Comparison of ENCODE assay signal across 7 cellular contexts in the genomic region with DNA sequence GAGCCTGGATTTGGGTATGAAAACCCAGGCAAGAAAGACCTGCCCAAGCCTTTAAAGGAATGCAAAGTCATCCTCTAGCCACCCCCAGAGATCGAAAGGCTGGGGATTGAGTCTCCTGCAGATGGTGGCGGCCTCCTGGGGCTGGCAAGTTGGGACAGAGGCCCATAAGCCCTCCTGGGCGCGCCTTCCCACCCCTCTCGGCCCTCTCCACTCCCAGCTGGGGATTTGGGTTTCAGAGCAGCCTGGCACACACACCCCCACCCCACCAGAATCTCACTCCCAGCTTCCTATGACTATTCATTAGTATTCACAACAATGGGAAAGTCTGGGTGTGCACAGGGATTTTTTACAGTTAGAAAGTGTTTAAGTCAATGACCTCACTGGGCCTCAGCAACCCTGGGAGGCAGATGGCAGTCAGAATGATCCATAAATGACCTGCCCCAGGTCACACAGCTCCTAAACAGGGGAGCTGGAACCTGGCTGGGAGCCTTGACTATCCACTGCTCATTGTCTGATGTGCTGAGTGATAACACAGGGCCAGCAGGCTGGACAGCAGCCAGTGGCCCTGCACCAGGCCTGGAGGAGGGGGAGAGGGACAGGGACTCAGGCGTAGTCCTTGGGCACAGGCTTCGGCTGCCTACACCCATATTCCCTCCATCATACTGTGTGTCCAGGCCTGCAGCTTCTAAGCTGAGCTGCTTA. TPM values are rescaled to one million over a fixed set of nuclear protein-coding genes. Genes with fewer than 3 reads are reported as not detected.
DNase-seq lines count a peak whose midpoint lies in the region; ATAC-seq and TF ChIP-seq lines count a peak whose summit lies in the region.
"Had no signal": no experiment of that assay in that cellular context is flagged by ENCODE, and none has a peak within 500 bp of the region (broad histone marks: within the 10 kb centered on the region; RNA-seq: fewer than 3 reads in every experiment).

No MANE protein-coding gene starts in this region.

- intact Hi-C loops in stomach (cut with DNase I; ENCODE audit: low total_unique reads) (no loop called here), mucosa of descending colon (cut with DNase I, micrococcal nuclease) (no loop called here)

- no peak for TF ChIP-seq CTCF in stomach (IDR thresholded peaks at IDR 0.05)
- no peak for TF ChIP-seq CTCF in mucosa of descending colon (IDR thresholded peaks at IDR 0.05)

- no peak for TF ChIP-seq EP300 in stomach (IDR thresholded peaks at IDR 0.05)

- no peak for TF ChIP-seq POLR2A in stomach (IDR thresholded peaks at IDR 0.05)

- no peak for ATAC-seq in mucosa of descending colon

- no peaks in the 10 kb centered on the region for H3K27me3 ChIP-seq in stomach
- H3K27me3 ChIP-seq: ovary had no signal

- H3K4me1 ChIP-seq in stomach (peaks cover 64 to 81% (median 76%) of the 10 kb centered on the region in 4 donors), mucosa of descending colon (ENCODE audit: low read depth) (peaks cover 72% of the 10 kb centered on the region)

- H3K9me3 ChIP-seq in stomach, result no peaks in the 10 kb centered on the region
- no peaks in the 10 kb centered on the region for H3K9me3 ChIP-seq in mucosa of descending colon
- H3K9me3 ChIP-seq: ovary had no signal

- H3K36me3 ChIP-seq in stomach, result peaks cover 0 to 18% (median 15%) of the 10 kb centered on the region in 4 donors
- H3K36me3 ChIP-seq in mucosa of descending colon (ENCODE audit: low read depth), result no peaks in the 10 kb centered on the region
- H3K36me3 ChIP-seq: ovary had no signal

- DNase-seq in NCI-H2107 treated with DMSO at 0.1 percent for 48 hours (lab: John Stamatoyannopoulos, UW; ENCODE audit: unreplicated experiment) (peak; percentile 27), NCI-H2107 (lab: John Stamatoyannopoulos, UW) (no peak), epithelial cell of prostate (ENCODE audit: low read depth, low spot score) (no peak), stomach (no peak), NCI-H2081 treated with DMSO at 0.1 percent for 48 hours (lab: John Stamatoyannopoulos, UW) (no peak), mucosa of descending colon (no peak)

- WGBS in stomach, 5 donors, result 50 to 67% (median 52%) methylated on average over 7 of the region's 7 CpGs

- H3K4me3 ChIP-seq in stomach (no peak overlapping the region), mucosa of descending colon (no peak overlapping the region)
- H3K4me3 ChIP-seq: ovary had no signal

- peak overlapping the region; percentile 85 for H3K27ac ChIP-seq in epithelial cell of prostate
- peak overlapping the region; percentile 60 to 75 (median 69) for H3K27ac ChIP-seq in stomach
- H3K27ac ChIP-seq: ovary had no signal

RNA-seq across cellular contexts. Expression of a gene that starts 12.1 kb away (rescaled TPM):
- 100 to 1,000 TPM in 2 of 5 donors, 10 to 100 TPM in 3; 14.9 to 152 (median 81.0) TPM for total RNA-seq in stomach
- 10 to 100 TPM; 76.8 to 92.5 (median 83.7) TPM for polyA plus RNA-seq in stomach
- 100 to 1,000 TPM; 109 to 281 (median 164) TPM for total RNA-seq in mucosa of descending colon

RNA-seq across cellular contexts. Expression of a gene that starts 15.6 kb away (rescaled TPM):
- total RNA-seq in stomach, result 10 to 100 TPM; 15.8 to 33.5 (median 24.0) TPM
- polyA plus RNA-seq in stomach, result 10 to 100 TPM; 14.5 to 29.7 (median 19.7) TPM
- total RNA-seq in mucosa of descending colon, result 10 to 100 TPM; 35.8 to 40.6 (median 39.8) TPM

RNA-seq across cellular contexts. Expression of a gene that starts 23.5 kb away (rescaled TPM):
- 1 to 10 TPM in 2 of 5 donors, not detected in 3; 2.0 to 8.7 TPM for total RNA-seq in stomach
- polyA plus RNA-seq in stomach, result 10 to 100 TPM in 1 of 3 donors, 1 to 10 TPM in 2; 2.0 to 42.9 (median 5.3) TPM
- 1 to 10 TPM; 4.3 to 9.8 (median 9.0) TPM for total RNA-seq in mucosa of descending colon

RNA-seq across cellular contexts. Expression of a gene that starts 47.8 kb away (rescaled TPM):
- total RNA-seq in stomach (1 to 10 TPM in 1 of 5 donors, not detected in 4; 3.9 TPM), mucosa of descending colon (1 to 10 TPM; 2.0 TPM)
- polyA plus RNA-seq in stomach, result under 1 TPM in 2 of 3 donors, not detected in 1; 0.75 to 0.95 TPM
